ENCODE assay signal across 17 cellular contexts in the genomic region with DNA sequence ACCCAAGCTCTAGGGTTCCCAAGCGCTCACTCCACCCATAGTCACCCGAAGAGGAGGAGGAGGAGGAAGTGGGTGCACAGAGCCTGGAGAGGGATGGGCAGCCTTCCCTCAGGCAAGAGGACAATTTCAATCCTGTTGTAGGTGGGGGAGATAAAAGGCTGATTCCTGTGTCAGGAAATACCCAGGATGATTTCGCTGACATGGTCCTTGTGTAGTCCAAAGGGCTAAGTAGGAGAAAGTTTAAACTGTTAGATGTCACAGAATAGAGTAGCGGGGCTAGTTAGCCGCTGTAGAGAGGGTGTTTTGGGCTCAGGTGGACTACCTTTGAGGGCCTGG. TPM values are rescaled to one million over a fixed set of nuclear protein-coding genes. Genes with fewer than 3 reads are reported as not detected.
A peak's percentile ranks its signal among the peaks of the same experiment; 100 is the strongest.
DNase-seq lines count a peak whose midpoint lies in the region; ATAC-seq and TF ChIP-seq lines count a peak whose summit lies in the region.
"Had no signal": no experiment of that assay in that cellular context is flagged by ENCODE, and none has a peak within 500 bp of the region (broad histone marks: within the 10 kb centered on the region; RNA-seq: fewer than 3 reads in every experiment).

No MANE protein-coding gene starts in this region.

- TF ChIP-seq CTCF in NB4 (IDR thresholded peaks at IDR 0.05; ENCODE audit: low read depth, low read length) (no peak), brain (conservative IDR thresholded peaks at IDR 0.05) (no peak), progenitor cell of endocrine pancreas (IDR thresholded peaks at IDR 0.05; ENCODE audit: unreplicated experiment) (no peak)

- H3K9me3 Mint-ChIP-seq in activated T-cell treated with anti-CD3 and anti-CD28 coated beads, Interleukin-2, amount 50 U/mL, for 4 hours = no peaks in the 10 kb centered on the region
- H3K9me3 Mint-ChIP-seq in brain = peaks cover 0 to 3% (median 0%) of the 10 kb centered on the region in 5 experiments
- no peaks in the 10 kb centered on the region for H3K9me3 Mint-ChIP-seq in progenitor cell of endocrine pancreas (ENCODE audit: low read depth)

- ATAC-seq in activated T-cell treated with anti-CD3 and anti-CD28 coated beads, Interleukin-2, amount 50 U/mL, for 4 hours = no peak
- ATAC-seq: pancreas had no signal

- H3K4me3 ChIP-seq in NB4 (ENCODE audit: low read depth, low read length) = peak overlapping the region; percentile 86

- H3K27me3 Mint-ChIP-seq in activated T-cell treated with anti-CD3 and anti-CD28 coated beads, Interleukin-2, amount 50 U/mL, for 4 hours (ENCODE audit: low read depth) = no peaks in the 10 kb centered on the region
- H3K27me3 Mint-ChIP-seq in brain (peaks cover 15% of the 10 kb centered on the region), progenitor cell of endocrine pancreas (no peaks in the 10 kb centered on the region)

- no peak for TF ChIP-seq POLR2A in NB4 (IDR thresholded peaks at IDR 0.05; ENCODE audit: extremely low read depth, insufficient read length)

- H3K36me3 Mint-ChIP-seq in activated T-cell treated with anti-CD3 and anti-CD28 coated beads, Interleukin-2, amount 50 U/mL, for 4 hours (ENCODE audit: insufficient read depth) = peaks cover 3% of the 10 kb centered on the region
- H3K36me3 Mint-ChIP-seq in brain (peaks cover 16% of the 10 kb centered on the region), progenitor cell of endocrine pancreas (ENCODE audit: insufficient read depth) (peaks cover 9% of the 10 kb centered on the region)

- H3K27ac Mint-ChIP-seq in brain (peak overlapping the region in 4 of 5 experiments; percentile 58 to 100 (median 100)), progenitor cell of endocrine pancreas (no peak overlapping the region)

- H3K4me3 Mint-ChIP-seq in activated T-cell treated with anti-CD3 and anti-CD28 coated beads, Interleukin-2, amount 50 U/mL, for 4 hours = peak overlapping the region; percentile 38
- H3K4me3 Mint-ChIP-seq in brain (peak overlapping the region; percentile 48 to 97 (median 95)), progenitor cell of endocrine pancreas (ENCODE audit: low read depth) (peak overlapping the region; percentile 37)

- no peak for DNase-seq in activated T-cell treated with anti-CD3 and anti-CD28 coated beads, Interleukin-2, amount 50 U/mL, for 4 hours
- DNase-seq in activated T-cell treated with anti-CD3 and anti-CD28 coated beads for 4 hours (no peak), NB4 (ENCODE audit: low read depth) (peak; percentile 42), progenitor cell of endocrine pancreas (ENCODE audit: low spot score, unreplicated experiment) (no peak), pons (ENCODE audit: low spot score) (no peak), OCI-M2 (lab: John Stamatoyannopoulos, UW; ENCODE audit: unreplicated experiment) (no peak), HCEC 1CT (no peak)
- DNase-seq: brain microvascular endothelial cell; DMS153; effector CD4-positive, alpha-beta T cell; NCI-H2171 treated with DMSO at 0.1 percent for 48 hours; pancreas had no signal

- H3K4me1 Mint-ChIP-seq in activated T-cell treated with anti-CD3 and anti-CD28 coated beads, Interleukin-2, amount 50 U/mL, for 4 hours (ENCODE audit: low read depth) = peaks cover 28% of the 10 kb centered on the region
- H3K4me1 Mint-ChIP-seq in brain (peaks cover 43% of the 10 kb centered on the region), progenitor cell of endocrine pancreas (ENCODE audit: low read depth) (peaks cover 23% of the 10 kb centered on the region)

RNA-seq across cellular contexts. Expression of a gene that starts 1.3 kb away (rescaled TPM):
- 100 to 1,000 TPM in 1 of 3 donors, 10 to 100 TPM in 2; 89.9 to 106 (median 91.0) TPM for total RNA-seq in activated T-cell treated with anti-CD3 and anti-CD28 coated beads, Interleukin-2, amount 50 U/mL, for 4 hours
- polyA plus RNA-seq in brain (ENCODE audit: insufficient read depth, low read depth, low replicate concordance) = 92.0 TPM
- 354 and 364 TPM in 2 replicates for total RNA-seq in progenitor cell of endocrine pancreas

RNA-seq across cellular contexts. Expression of a gene that starts 25.9 kb away (rescaled TPM):
- total RNA-seq in activated T-cell treated with anti-CD3 and anti-CD28 coated beads, Interleukin-2, amount 50 U/mL, for 4 hours = 1 to 10 TPM; 4.9 to 9.7 (median 8.1) TPM
- polyA plus RNA-seq in brain (ENCODE audit: insufficient read depth, low read depth, low replicate concordance) = 0.24 TPM
- 0.36 and 0.96 TPM in 2 replicates for total RNA-seq in progenitor cell of endocrine pancreas
- total RNA-seq: lung microvascular endothelial cell, temporal lobe had no signal

RNA-seq across cellular contexts. Expression of a gene that starts 30.3 kb away (rescaled TPM):
- total RNA-seq in activated T-cell treated with anti-CD3 and anti-CD28 coated beads, Interleukin-2, amount 50 U/mL, for 4 hours = 10 to 100 TPM in 2 of 3 donors, 1 to 10 TPM in 1; 6.1 to 12.6 (median 10.2) TPM
- not detected for polyA plus RNA-seq in brain (ENCODE audit: insufficient read depth, low read depth, low replicate concordance)
- 1.0 and 1.1 TPM in 2 replicates for total RNA-seq in progenitor cell of endocrine pancreas
- total RNA-seq: temporal lobe had no signal

RNA-seq across cellular contexts. Expression of a gene that starts 32.5 kb away (rescaled TPM):
- total RNA-seq in activated T-cell treated with anti-CD3 and anti-CD28 coated beads, Interleukin-2, amount 50 U/mL, for 4 hours = 100 to 1,000 TPM in 2 of 3 donors, 10 to 100 TPM in 1; 88.4 to 114 (median 105) TPM
- polyA plus RNA-seq in brain (ENCODE audit: insufficient read depth, low read depth, low replicate concordance) = 83.8 TPM
- total RNA-seq in progenitor cell of endocrine pancreas = 74.9 and 79.4 TPM in 2 replicates

RNA-seq across cellular contexts. Expression of a gene that starts 36.2 kb away (rescaled TPM):
- total RNA-seq in activated T-cell treated with anti-CD3 and anti-CD28 coated beads, Interleukin-2, amount 50 U/mL, for 4 hours = 1 to 10 TPM in 2 of 3 donors, under 1 TPM in 1; 0.71 to 2.8 (median 1.8) TPM
- polyA plus RNA-seq in brain (ENCODE audit: insufficient read depth, low read depth, low replicate concordance) = 2.4 TPM
- 18.6 and 19.0 TPM in 2 replicates for total RNA-seq in progenitor cell of endocrine pancreas
- total RNA-seq: HT1080, lung microvascular endothelial cell, SK-MEL-5 had no signal

Comparison
In these comparisons a context has a peak if more than half of its experiments do, and no peak if none do; other contexts are left out.
1. H3K4me3 Mint-ChIP-seq: peak in every context shown above with its lines; median percentile 95 in brain; 38 in activated T-cell treated with anti-CD3 and anti-CD28 coated beads, Interleukin-2, amount 50 U/mL, for 4 hours; 37 in progenitor cell of endocrine pancreas.